Comparison of ENCODE assay signal across 13 cellular contexts in genomic region chr1:179021873-179022272, GRCh38. TPM values are rescaled to one million over a fixed set of nuclear protein-coding genes. Genes with fewer than 3 reads are reported as not detected.
A peak's percentile ranks its signal among the peaks of the same experiment; 100 is the strongest.
DNase-seq lines count a peak whose midpoint lies in the region; ATAC-seq, FAIRE-seq and TF ChIP-seq lines count a peak whose summit lies in the region.
"Had no signal": no experiment of that assay in that cellular context is flagged by ENCODE, and none has a peak within 500 bp of the region (broad histone marks: within the 10 kb centered on the region; RNA-seq: fewer than 3 reads in every experiment).

No MANE protein-coding gene starts in this region.

- TF ChIP-seq CTCF in adrenal gland (IDR thresholded peaks at IDR 0.05) = no peak
- TF ChIP-seq CTCF in keratinocyte (optimal IDR thresholded peaks at IDR 0.05 in 1 of 3, IDR thresholded peaks at IDR 0.05 in 1 of 3, conservative IDR thresholded peaks at IDR 0.05 in 1 of 3; ENCODE audit: extremely low read depth in 1 of 3, insufficient read depth in 2 of 3, low read length in 3 of 3) = no peak
- TF ChIP-seq CTCF in GM13977 (IDR thresholded peaks at IDR 0.05; ENCODE audit: extremely low read depth, insufficient read depth, missing control alignments) = no peak

- DNase-seq in AG08396 (ENCODE audit: low spot score) (peak; percentile 56), NCI-H146 (lab: John Stamatoyannopoulos, UW) (peak; percentile 85), adrenal gland (peak; percentile 71 to 90 (median 82)), keratinocyte (ENCODE audit: low read depth, low spot score) (no peak), NCI-H446 (lab: John Stamatoyannopoulos, UW) (no peak), glomerular visceral epithelial cell (ENCODE audit: extremely low spot score) (no peak), GM13977 (ENCODE audit: low spot score) (no peak)
- DNase-seq: activated effector memory CD4-positive, alpha-beta T cell treated with anti-CD3 and anti-CD28 coated beads, Interleukin-2, amount 50 U/mL, for 16 hours; DND-41 had no signal

- H3K27me3 ChIP-seq in adrenal gland (no peaks in the 10 kb centered on the region), keratinocyte (ENCODE audit: control insufficient read depth, extremely low read depth, insufficient read depth, low read length) (no peaks in the 10 kb centered on the region)
- H3K27me3 ChIP-seq: gastrocnemius medialis, SJSA1 had no signal

- dilution Hi-C loops in keratinocyte (cut with MboI; ENCODE audit: extremely low pct_ligation_motif_present, low sequenced_read_pairs) = no loop called here

- ATAC-seq in HG02973 (IDR thresholded peaks at IDR 0.05; ENCODE audit: unreplicated experiment) = no peak
- ATAC-seq: gastrocnemius medialis; stimulated activated memory B cell treated with anti-CD40 and anti-IgM and Interleukin-4, amounts not matched to agents 10 μg/mL and 1 μg/mL and 100 μg/mL, for 72 hours had no signal

- in situ Hi-C loops in GM13977 (cut with MboI; ENCODE audit: low pct_unique_long_range_greater_than_20kb, low sequenced_read_pairs, unreplicated experiment) = loop anchor here (25.0 kb wide), 1 partner anchor 260 kb away; no protein-coding TSS in a partner anchor

- 22 to 30% (median 25%) methylated on average over 6 of the region's 6 CpGs for WGBS in adrenal gland, 4 donors

- intact Hi-C loops in adrenal gland (cut with DNase I) = no loop called here

- H3K4me3 ChIP-seq in adrenal gland (peak overlapping the region in 1 of 4 donors; percentile 40), keratinocyte (ENCODE audit: control insufficient read depth in 2 of 3, extremely low read depth in 1 of 3, insufficient read depth in 2 of 3, low read depth in 1 of 3, low read length in 3 of 3) (no peak overlapping the region)
- H3K4me3 ChIP-seq: SJSA1 had no signal

- peaks cover 2% of the 10 kb centered on the region for H3K79me2 ChIP-seq in keratinocyte (ENCODE audit: control insufficient read depth, insufficient read depth, low read length)

- no peak overlapping the region for H3K9ac ChIP-seq in keratinocyte (ENCODE audit: control insufficient read depth, extremely low read depth, insufficient read depth, low read length)

- peak in 1 of 2 donors; percentile 67 for TF ChIP-seq POLR2A in adrenal gland (IDR thresholded peaks at IDR 0.05)

- no peaks in the 10 kb centered on the region for H4K20me1 ChIP-seq in keratinocyte (ENCODE audit: control insufficient read depth, extremely low read depth, insufficient read depth, low read length)

- FAIRE-seq in keratinocyte (lab: Jason Lieb, UNC) = no peak

- H3K4me1 ChIP-seq in adrenal gland (replicated peaks in 1 of 2) (peaks cover 16 to 23% of the 10 kb centered on the region in 2 donors), keratinocyte (ENCODE audit: control insufficient read depth, extremely low read depth, insufficient read depth, low read length) (peaks cover 12% of the 10 kb centered on the region)

- no peaks in the 10 kb centered on the region for H3K9me1 ChIP-seq in keratinocyte (ENCODE audit: control insufficient read depth, extremely low read depth, insufficient read depth, low read length)

- no peaks in the 10 kb centered on the region for H3K36me3 ChIP-seq in adrenal gland (replicated peaks in 1 of 2)
- H3K36me3 ChIP-seq in keratinocyte (ENCODE audit: control insufficient read depth in 2 of 2, extremely low read depth in 1 of 2, insufficient read depth in 2 of 2, low read length in 2 of 2) = no peaks in the 10 kb centered on the region
- H3K36me3 ChIP-seq: gastrocnemius medialis had no signal

- H3K27ac ChIP-seq in adrenal gland = peak overlapping the region in 3 of 5 donors; percentile 13 to 61 (median 30)
- no peak overlapping the region for H3K27ac ChIP-seq in keratinocyte (ENCODE audit: control insufficient read depth, insufficient read depth, low read length)
- H3K27ac ChIP-seq: SJSA1 had no signal

- peak overlapping the region; percentile 45 for H3K4me2 ChIP-seq in keratinocyte (ENCODE audit: control insufficient read depth, extremely low read depth, insufficient read depth, low read depth, low read length)

- H3K9me3 ChIP-seq in adrenal gland (replicated peaks in 1 of 3) = no peaks in the 10 kb centered on the region
- H3K9me3 ChIP-seq in keratinocyte (ENCODE audit: control insufficient read depth, low read depth, low read length) = no peaks in the 10 kb centered on the region
- H3K9me3 ChIP-seq: gastrocnemius medialis had no signal

- H2AFZ ChIP-seq in keratinocyte (ENCODE audit: control insufficient read depth, low read length) = peak overlapping the region; percentile 14

RNA-seq across cellular contexts. Expression of gene FAM20B, which starts 3.8 kb away (rescaled TPM):
- total RNA-seq in adrenal gland = 10 to 100 TPM; 26.8 to 69.9 (median 42.1) TPM
- polyA plus RNA-seq in adrenal gland (10 to 100 TPM; 15.4 to 42.8 (median 18.5) TPM), keratinocyte (16.1 to 21.1 TPM (median 20.1 TPM) in 3 replicates)
- 8.7 TPM for polyA plus RNA-seq in keratinocyte (2011; ENCODE audit: low read depth)
- polyA plus RNA-seq in keratinocyte (2011; cell fraction: cytosol; rRNA removed) = 13.8 and 22.4 TPM in 2 replicates
- 18.6 and 19.3 TPM in 2 replicates for polyA plus RNA-seq in keratinocyte (2011; cell fraction: nucleus; rRNA removed)
- polyA plus RNA-seq in keratinocyte (2012; ENCODE audit: low replicate concordance) = 13.8 and 17.4 TPM in 2 replicates
- polyA minus RNA-seq in keratinocyte = 24.1 to 41.0 TPM (median 36.6 TPM) in 3 replicates
- polyA minus RNA-seq in keratinocyte (2011; cell fraction: cytosol; rRNA and poly(A)+ RNA removed) = 18.0 TPM
- polyA minus RNA-seq in keratinocyte (2011; cell fraction: nucleus; rRNA and poly(A)+ RNA removed) = 16.0 and 29.2 TPM in 2 replicates

RNA-seq across cellular contexts. Expression of gene TOR3A, which starts 60.0 kb away (rescaled TPM):
- total RNA-seq in adrenal gland = 10 to 100 TPM; 19.0 to 53.5 (median 25.0) TPM
- polyA plus RNA-seq in adrenal gland = 10 to 100 TPM in 2 of 3 donors, 1 to 10 TPM in 1; 6.8 to 17.8 (median 11.8) TPM
- polyA plus RNA-seq in keratinocyte = 16.8 to 21.3 TPM (median 20.4 TPM) in 3 replicates
- polyA plus RNA-seq in keratinocyte (2011; ENCODE audit: low read depth) = 4.0 TPM
- 9.4 and 10.7 TPM in 2 replicates for polyA plus RNA-seq in keratinocyte (2011; cell fraction: cytosol; rRNA removed)
- 19.3 and 22.2 TPM in 2 replicates for polyA plus RNA-seq in keratinocyte (2011; cell fraction: nucleus; rRNA removed)
- 16.5 and 17.3 TPM in 2 replicates for polyA plus RNA-seq in keratinocyte (2012; ENCODE audit: low replicate concordance)
- 30.3 to 44.8 TPM (median 30.8 TPM) in 3 replicates for polyA minus RNA-seq in keratinocyte
- 27.2 TPM for polyA minus RNA-seq in keratinocyte (2011; cell fraction: cytosol; rRNA and poly(A)+ RNA removed)
- polyA minus RNA-seq in keratinocyte (2011; cell fraction: nucleus; rRNA and poly(A)+ RNA removed) = 20.8 and 23.0 TPM in 2 replicates

Comparison
In these comparisons a context has a peak if more than half of its experiments do, and no peak if none do; other contexts are left out.
1. DNase-seq: peak in AG08396 (single experiment), NCI-H146 (single experiment) and adrenal gland (7 of 7); none in keratinocyte (single experiment), NCI-H446 (0 of 2), glomerular visceral epithelial cell (single experiment) and GM13977 (single experiment).